In genomic region chr5:177483994-177484901, GRCh38 we compare ENCODE assay signal across 12 cellular contexts. TPM values are rescaled to one million over a fixed set of nuclear protein-coding genes. Genes with fewer than 3 reads are reported as not detected.
DNase-seq lines count a peak whose midpoint lies in the region; ATAC-seq and TF ChIP-seq lines count a peak whose summit lies in the region.
"Had no signal": no experiment of that assay in that cellular context is flagged by ENCODE, and none has a peak within 500 bp of the region (broad histone marks: within the 10 kb centered on the region; RNA-seq: fewer than 3 reads in every experiment).

No MANE protein-coding gene starts in this region.

- H3K4me3 Mint-ChIP-seq in brain, result no peak overlapping the region
- H3K4me3 Mint-ChIP-seq: activated B cell treated with CpG ODN at 0.5 μM for 24 hours had no signal

- H3K4ac ChIP-seq in IMR-90 (ENCODE audit: low read depth, low read length), result no peak overlapping the region

- dilution Hi-C loops in IMR-90 (cut with HindIII; ENCODE audit: low sequenced_read_pairs, unreplicated experiment), result no loop called here

- no peak overlapping the region for H3K14ac ChIP-seq in IMR-90 (replicated peaks; ENCODE audit: low read depth, low read length)

- BruUV-seq in IMR-90 (replicated peaks; lab: Mats Ljungman, UMichigan), result no TSS peak

- H2AK9ac ChIP-seq in IMR-90 (replicated peaks; ENCODE audit: low read depth, low read length, poor library complexity), result peak overlapping the region; percentile 68

- H3K79me1 ChIP-seq in IMR-90 (ENCODE audit: low read depth in 1 of 2, low read length in 2 of 2), result peaks cover 40 to 75% of the 10 kb centered on the region in 2 experiments

- peaks cover 36% of the 10 kb centered on the region for H3K36me3 Mint-ChIP-seq in brain

- H3K27ac Mint-ChIP-seq in brain, result peak overlapping the region; percentile 20 to 78 (median 65)
- H3K27ac Mint-ChIP-seq: activated B cell treated with CpG ODN at 0.5 μM for 24 hours had no signal

- TF ChIP-seq EP300 in sigmoid colon (IDR thresholded peaks at IDR 0.05), result no peak

- H3K9ac ChIP-seq in IMR-90 (ENCODE audit: low read depth, low read length), result no peak overlapping the region

- ATAC-seq in IMR-90 (ENCODE audit: low read depth) (peak; percentile 0; the same call in 1 of the 2 replicates), HG02852 (IDR thresholded peaks at IDR 0.05; ENCODE audit: unreplicated experiment) (no peak), HG02763 (IDR thresholded peaks at IDR 0.05; ENCODE audit: unreplicated experiment) (no peak), left lobe of liver (no peak)
- ATAC-seq: left cardiac atrium, pancreas had no signal

- H4K5ac ChIP-seq in IMR-90 (ENCODE audit: low read depth, low read length), result no peak overlapping the region

- H3K18ac ChIP-seq in IMR-90 (ENCODE audit: low read depth, low read length), result no peak overlapping the region

- H3K56ac ChIP-seq in IMR-90 (ENCODE audit: extremely low read depth, insufficient read depth, low read length), result no peak overlapping the region

- CTCF ChIA-PET in IMR-90 (lab: Yijun Ruan, JAX), result interaction anchor here (1.1 kb wide), 1 partner anchor 80 kb away, joined by 3 read pairs; no protein-coding TSS in a partner anchor

- H2AFZ ChIP-seq in IMR-90 (replicated peaks; ENCODE audit: low read length, poor library complexity), result peak overlapping the region; percentile 4

- WGBS in IMR-90 (ENCODE audit: extremely low coverage in 2 of 2, insufficient read length in 1 of 2), 2 experiments, result 83% methylated on average over 17 of the region's 22 CpGs; no CpG with 5 or more reads in 1 of the 2 experiments
- WGBS in sigmoid colon, 2 donors, result 88 to 91% methylated on average over 22 of the region's 22 CpGs

- H2BK20ac ChIP-seq in IMR-90 (ENCODE audit: low read depth, low read length), result no peak overlapping the region

- no peak overlapping the region for H3K4me3 ChIP-seq in IMR-90 (ENCODE audit: insufficient read depth, low read depth, low read length)
- H3K4me3 ChIP-seq in sigmoid colon, result no peak overlapping the region
- H3K4me3 ChIP-seq: pancreas had no signal

- peaks cover 90% of the 10 kb centered on the region for H4K20me1 ChIP-seq in IMR-90 (ENCODE audit: insufficient read depth, low read length)

- no peak overlapping the region; the same call in 1 of the 2 replicates for H3K23ac ChIP-seq in IMR-90 (ENCODE audit: low read depth, low read length)

- H3K36me3 ChIP-seq in IMR-90 (ENCODE audit: control insufficient read depth, insufficient read depth, low read length) (peaks cover 81% of the 10 kb centered on the region), sigmoid colon (peaks cover 34 to 74% (median 52%) of the 10 kb centered on the region in 4 donors)
- H3K36me3 ChIP-seq: pancreas had no signal

- H3K27me3 ChIP-seq in IMR-90 (ENCODE audit: control insufficient read depth, insufficient read depth, low read length) (no peaks in the 10 kb centered on the region), sigmoid colon (no peaks in the 10 kb centered on the region)
- H3K27me3 ChIP-seq: pancreas had no signal

- H2AK5ac ChIP-seq in IMR-90 (ENCODE audit: low read depth, low read length), result no peak overlapping the region

- DNase-seq in IMR-90 (no peak), sigmoid colon (no peak), left lobe of liver (ENCODE audit: low spot score) (no peak)
- DNase-seq: activated B cell treated with CpG ODN at 0.5 μM for 24 hours; activated effector memory CD4-positive, alpha-beta T cell treated with Interleukin-2 at 50 U/mL for 16 hours; foreskin fibroblast; left cardiac atrium; stimulated activated CD4-positive, alpha-beta T cell treated with anti-CD3 and anti-CD28 coated beads, Interleukin-4, amount 100 ng/mL, for 4 hours had no signal

- TF ChIP-seq CTCF in IMR-90 (conservative IDR thresholded peaks at IDR 0.05; ENCODE audit: low read depth, low read length) (no peak), brain (conservative IDR thresholded peaks at IDR 0.05) (no peak), sigmoid colon (IDR thresholded peaks at IDR 0.05) (no peak)

- no peak for TF ChIP-seq POLR2A in IMR-90 (IDR thresholded peaks at IDR 0.05; ENCODE audit: low read depth, low read length)
- no peak for TF ChIP-seq POLR2A in sigmoid colon (IDR thresholded peaks at IDR 0.05)

- H3K4me1 ChIP-seq in IMR-90 (ENCODE audit: control insufficient read depth, insufficient read depth, low read length), result peaks cover 17% of the 10 kb centered on the region; the same call in 1 of the 2 replicates
- H3K4me1 ChIP-seq in sigmoid colon, result peaks cover 0 to 95% (median 84%) of the 10 kb centered on the region in 4 donors

- H2BK5ac ChIP-seq in IMR-90 (ENCODE audit: low read depth, low read length, poor library complexity, severe bottlenecking), result no peak overlapping the region

- peaks cover 32% of the 10 kb centered on the region for H3K4me1 Mint-ChIP-seq in brain

- no peak overlapping the region for H4K91ac ChIP-seq in IMR-90 (ENCODE audit: insufficient read depth, low read depth, low read length)

- intact Hi-C loops in IMR-90 (cut with micrococcal nuclease), result no loop called here
- intact Hi-C loops in sigmoid colon (cut with DNase I), result no loop called here

- H2BK120ac ChIP-seq in IMR-90 (ENCODE audit: low read depth, low read length), result no peak overlapping the region

- no peaks in the 10 kb centered on the region for H3K9me3 ChIP-seq in IMR-90 (ENCODE audit: control insufficient read depth, insufficient read depth, low read length)
- no peaks in the 10 kb centered on the region for H3K9me3 ChIP-seq in sigmoid colon
- H3K9me3 ChIP-seq: pancreas had no signal

- peak overlapping the region in 1 of 2 experiments; percentile 8; a peak in 1 of 4 replicates for H4K8ac ChIP-seq in IMR-90 (ENCODE audit: low read depth in 2 of 2, low read length in 2 of 2)

- peak overlapping the region; percentile 19; the same call in 1 of the 2 replicates for H3K27ac ChIP-seq in IMR-90 (ENCODE audit: insufficient read depth, low read length)
- H3K27ac ChIP-seq in sigmoid colon, result peak overlapping the region; percentile 95 to 99 (median 96)
- H3K27ac ChIP-seq: pancreas had no signal

- peaks cover 21% of the 10 kb centered on the region; the same call in 1 of the 2 replicates for H3K9me1 ChIP-seq in IMR-90 (ENCODE audit: insufficient read depth, low read length)

- H2BK15ac ChIP-seq in IMR-90 (ENCODE audit: low read depth, low read length), result no peak overlapping the region

- POLR2A ChIA-PET in IMR-90 (lab: Charles Lee; ENCODE audit: unreplicated experiment), result no interaction called here

- H3K4me2 ChIP-seq in IMR-90 (ENCODE audit: low read depth, low read length), result no peak overlapping the region

- in situ Hi-C loops in IMR-90 (cut with MboI; ENCODE audit: low sequenced_read_pairs), result no loop called here

- H3K27me3 Mint-ChIP-seq in brain, result no peaks in the 10 kb centered on the region
- H3K27me3 Mint-ChIP-seq: activated B cell treated with CpG ODN at 0.5 μM for 24 hours had no signal

- H3K9me3 Mint-ChIP-seq in brain, result peaks cover 0 to 2% (median 0%) of the 10 kb centered on the region in 5 experiments
- H3K9me3 Mint-ChIP-seq: activated B cell treated with CpG ODN at 0.5 μM for 24 hours had no signal

- TF ChIP-seq RAD21 in IMR-90 (IDR thresholded peaks at IDR 0.05; ENCODE audit: low read length), result no peak

TF ChIP-seq in IMR-90, 13 proteins besides CTCF, POLR2A, EP300 and RAD21 (continues in another document):
- TF ChIP-seq FOS (IDR thresholded peaks at IDR 0.05; ENCODE audit: low read depth, low read length) (no peak), RCOR1 (IDR thresholded peaks at IDR 0.05; ENCODE audit: insufficient replicate concordance, low read length) (no peak), MAZ (IDR thresholded peaks at IDR 0.05; ENCODE audit: borderline replicate concordance, low read depth, low read length) (no peak), RFX5 (IDR thresholded peaks at IDR 0.05; ENCODE audit: low read depth, low read length) (no peak)

RNA-seq across cellular contexts. Expression of gene DBN1, which starts 10.8 kb away (rescaled TPM):
- 122 and 212 TPM in 2 replicates for total RNA-seq in IMR-90 (2012; rRNA removed)
- 187 and 235 TPM in 2 replicates for polyA plus RNA-seq in IMR-90 (2012; rRNA removed)
- 150 and 193 TPM in 2 replicates for polyA plus RNA-seq in IMR-90 (2012; cell fraction: cytosol; rRNA removed)
- polyA plus RNA-seq in IMR-90 (2012; cell fraction: nucleus; rRNA removed; ENCODE audit: low replicate concordance), result 786 and 1,481 TPM in 2 replicates
- 275 TPM for polyA plus RNA-seq in brain (ENCODE audit: insufficient read depth, low read depth, low replicate concordance)
- 10 to 100 TPM; 54.8 to 100.0 (median 82.3) TPM for total RNA-seq in sigmoid colon
- 10 to 100 TPM in 2 of 3 donors, 1 to 10 TPM in 1; 6.0 to 22.2 (median 16.9) TPM for polyA plus RNA-seq in sigmoid colon
- total RNA-seq in left lobe of liver, result 1.7 TPM

RNA-seq across cellular contexts. Expression of gene PDLIM7, which starts 13.2 kb away (rescaled TPM):
- total RNA-seq in IMR-90 (2012; rRNA removed) (70.4 and 72.5 TPM in 2 replicates), sigmoid colon (100 to 1,000 TPM; 274 to 923 (median 482) TPM), left lobe of liver (5.3 TPM)
- polyA plus RNA-seq in IMR-90 (2012; rRNA removed) (534 and 574 TPM in 2 replicates), brain (ENCODE audit: insufficient read depth, low read depth, low replicate concordance) (20.1 TPM), sigmoid colon (10 to 100 TPM in 2 of 3 donors, 1 to 10 TPM in 1; 7.2 to 58.5 (median 14.4) TPM)
- polyA plus RNA-seq in IMR-90 (2012; cell fraction: cytosol; rRNA removed), result 252 and 588 TPM in 2 replicates
- polyA plus RNA-seq in IMR-90 (2012; cell fraction: nucleus; rRNA removed; ENCODE audit: low replicate concordance), result 1,535 and 3,107 TPM in 2 replicates

RNA-seq across cellular contexts. Expression of gene DOK3, which starts 25.4 kb away (rescaled TPM):
- total RNA-seq in IMR-90 (2012; rRNA removed) (0.54 and 0.56 TPM in 2 replicates), sigmoid colon (1 to 10 TPM; 4.6 to 8.0 (median 6.5) TPM), left lobe of liver (3.2 TPM)
- polyA plus RNA-seq in IMR-90 (2012; rRNA removed) (3.6 and 3.9 TPM in 2 replicates), brain (ENCODE audit: insufficient read depth, low read depth, low replicate concordance) (1.8 TPM), sigmoid colon (10 to 100 TPM in 1 of 3 donors, 1 to 10 TPM in 2; 3.0 to 20.2 (median 7.2) TPM)
- polyA plus RNA-seq in IMR-90 (2012; cell fraction: cytosol; rRNA removed), result 0.49 and 1.3 TPM in 2 replicates
- polyA plus RNA-seq in IMR-90 (2012; cell fraction: nucleus; rRNA removed; ENCODE audit: low replicate concordance), result 20.3 and 32.4 TPM in 2 replicates

RNA-seq across cellular contexts. Expression of gene DDX41, which starts 32.5 kb away (rescaled TPM):
- total RNA-seq in IMR-90 (2012; rRNA removed) (130 and 141 TPM in 2 replicates), sigmoid colon (10 to 100 TPM; 47.8 to 55.1 (median 51.6) TPM), left lobe of liver (43.2 TPM)
- polyA plus RNA-seq in IMR-90 (2012; rRNA removed) (160 and 170 TPM in 2 replicates), brain (ENCODE audit: insufficient read depth, low read depth, low replicate concordance) (231 TPM), sigmoid colon (10 to 100 TPM; 69.7 to 78.4 (median 72.6) TPM)
- polyA plus RNA-seq in IMR-90 (2012; cell fraction: cytosol; rRNA removed), result 124 and 130 TPM in 2 replicates
- 358 and 582 TPM in 2 replicates for polyA plus RNA-seq in IMR-90 (2012; cell fraction: nucleus; rRNA removed; ENCODE audit: low replicate concordance)

RNA-seq across cellular contexts. Expression of gene PRR7, which starts 37.6 kb away (rescaled TPM):
- total RNA-seq in IMR-90 (2012; rRNA removed) (1.1 TPM in 2 replicates), sigmoid colon (1 to 10 TPM in 3 of 4 donors, under 1 TPM in 1; 0.82 to 2.5 (median 1.7) TPM), left lobe of liver (0.63 TPM)
- polyA plus RNA-seq in IMR-90 (2012; rRNA removed) (10.1 and 13.6 TPM in 2 replicates), brain (ENCODE audit: insufficient read depth, low read depth, low replicate concordance) (10.9 TPM), sigmoid colon (1 to 10 TPM in 1 of 3 donors, not detected in 2; 3.7 TPM)
- 11.9 and 36.3 TPM in 2 replicates for polyA plus RNA-seq in IMR-90 (2012; cell fraction: cytosol; rRNA removed)
- 12.9 and 42.6 TPM in 2 replicates for polyA plus RNA-seq in IMR-90 (2012; cell fraction: nucleus; rRNA removed; ENCODE audit: low replicate concordance)

Comparison
In these comparisons a context has a peak if more than half of its experiments do, and no peak if none do; other contexts are left out.
1. RNA of gene DBN1, which starts 10.8 kb away (total RNA-seq): 122 to 212 TPM in IMR-90 and 54.8 to 100.0 TPM in sigmoid colon; 1.7 TPM in left lobe of liver (single experiment); every median in the first group is over 10 times any median in the second.
2. RNA of gene PDLIM7, which starts 13.2 kb away (total RNA-seq): 274 to 923 TPM in sigmoid colon and 70.4 to 72.5 TPM in IMR-90; 5.3 TPM in left lobe of liver (single experiment); every median in the first group is over 10 times any median in the second.